In genomic region chr11:2100361-2101170, GRCh38 we compare ENCODE assay signal across 1 cellular context.
TF ChIP-seq lines count a peak whose summit lies in the region.

No MANE protein-coding gene starts in this region.

TF ChIP-seq in K562, 482 proteins besides CTCF, POLR2A, EP300 and RAD21 (continued from another document):
- TF ChIP-seq MAZ (CRISPR knock-in tag; conservative IDR thresholded peaks at IDR 0.05 in 1 of 2, IDR thresholded peaks at IDR 0.05 in 1 of 2) (0 out of 4 replicates have a peak, but pooled peaks of 1 of the 2 experiments have one; percentile 45), GABPA (tag; conservative IDR thresholded peaks at IDR 0.05; ENCODE audit: low read depth) (peak; percentile 61), ZNF696 (CRISPR knock-in tag; conservative IDR thresholded peaks at IDR 0.05) (no peak), CREM (IDR thresholded peaks at IDR 0.05; ENCODE audit: low read depth) (peak; percentile 90), KDM4B (IDR thresholded peaks at IDR 0.05; ENCODE audit: borderline replicate concordance in 2 of 2, low read depth in 1 of 2) (peak in 1 of 2 experiments; percentile 68; a peak in 1 of 4 replicates), THRB (CRISPR knock-in tag; conservative IDR thresholded peaks at IDR 0.05) (no peak), ATF1 (CRISPR knock-in tag; IDR thresholded peaks at IDR 0.05) (peak; percentile 29; the same call in 1 of the 2 replicates), ATF1 (tag; IDR thresholded peaks at IDR 0.05) (peak; percentile 84), ATF3 (IDR thresholded peaks at IDR 0.05) (peak; percentile 84), ATF3 (CRISPR knock-in tag; conservative IDR thresholded peaks at IDR 0.05) (no peak)
